Comparison of ENCODE assay signal across 13 cellular contexts in genomic region chr19:30023330-30023729, GRCh38.
"Had no signal": no experiment of that assay in that cellular context is flagged by ENCODE, and none has a peak within 500 bp of the region (broad histone marks: within the 10 kb centered on the region; RNA-seq: fewer than 3 reads in every experiment).

No MANE protein-coding gene starts in this region.

- H3K27ac ChIP-seq: cardiac muscle cell, gastroesophageal sphincter, heart right ventricle, parathyroid adenoma, stomach, testis, upper lobe of right lung had no signal

- H3K36me3 ChIP-seq: cardiac muscle cell, upper lobe of right lung had no signal

- H3K9me3 ChIP-seq: gastroesophageal sphincter, testis, upper lobe of right lung had no signal

- H3K27me3 Mint-ChIP-seq: naive B cell had no signal

- H3K4me1 ChIP-seq: gastroesophageal sphincter, heart right ventricle, parathyroid adenoma, stomach, testis, upper lobe of right lung had no signal

- H3K27me3 ChIP-seq: cardiac muscle cell, gastroesophageal sphincter, heart right ventricle, stomach, testis, upper lobe of right lung had no signal

- H3K4me3 ChIP-seq: cardiac muscle cell, gastroesophageal sphincter, heart right ventricle, stomach, testis, upper lobe of right lung had no signal

- ATAC-seq: gastroesophageal sphincter, heart right ventricle, upper lobe of right lung had no signal

- DNase-seq: activated CD4-positive, CD25-positive, alpha-beta regulatory T cell treated with anti-CD3 and anti-CD28 coated beads, Interleukin-2, amount 50 U/mL, for 72 hours; activated naive CD4-positive, alpha-beta T cell treated with anti-CD3 and anti-CD28 coated beads, Interleukin-2, amount 50 U/mL, for 16 hours; activated T-cell treated with anti-CD3 and anti-CD28 coated beads for 4 hours; heart right ventricle; mammary epithelial cell; naive B cell; stimulated activated CD4-positive, alpha-beta T cell treated with anti-CD3 and anti-CD28 coated beads, Interleukin-1b, Interleukin-23, amount 100 ng/mL, for 48 hours; stomach; testis; upper lobe of right lung had no signal
